1 cellular context compared by ENCODE assay signal in genomic region chr16:84813141-84813933, GRCh38.
TF ChIP-seq lines count a peak whose summit lies in the region.

No MANE protein-coding gene starts in this region.

TF ChIP-seq in K562, 482 proteins besides CTCF, POLR2A, EP300 and RAD21 (continued from another document):
- TF ChIP-seq THRB (CRISPR knock-in tag; conservative IDR thresholded peaks at IDR 0.05) (no peak), E2F6 (IDR thresholded peaks at IDR 0.05; ENCODE audit: borderline replicate concordance in 1 of 2, extremely low read depth in 1 of 2, insufficient read depth in 1 of 2, insufficient read length in 1 of 2, low read depth in 1 of 2, low read length in 1 of 2, poor library complexity in 1 of 2, severe bottlenecking in 1 of 2) (peak; percentile 52 to 88), HDGF (IDR thresholded peaks at IDR 0.05) (no peak), ILF3 (IDR thresholded peaks at IDR 0.05; ENCODE audit: borderline replicate concordance) (no peak), CBX3 (IDR thresholded peaks at IDR 0.05; ENCODE audit: borderline replicate concordance in 1 of 2, low read length in 2 of 2) (peak in 1 of 2 experiments; percentile 86; a peak in 2 of 3 replicates), KAT8 (IDR thresholded peaks at IDR 0.05; ENCODE audit: low read depth) (no peak), REST (CRISPR knock-in tag; IDR thresholded peaks at IDR 0.05; ENCODE audit: low read depth) (no peak)
- TF ChIP-seq, protein P1, sequence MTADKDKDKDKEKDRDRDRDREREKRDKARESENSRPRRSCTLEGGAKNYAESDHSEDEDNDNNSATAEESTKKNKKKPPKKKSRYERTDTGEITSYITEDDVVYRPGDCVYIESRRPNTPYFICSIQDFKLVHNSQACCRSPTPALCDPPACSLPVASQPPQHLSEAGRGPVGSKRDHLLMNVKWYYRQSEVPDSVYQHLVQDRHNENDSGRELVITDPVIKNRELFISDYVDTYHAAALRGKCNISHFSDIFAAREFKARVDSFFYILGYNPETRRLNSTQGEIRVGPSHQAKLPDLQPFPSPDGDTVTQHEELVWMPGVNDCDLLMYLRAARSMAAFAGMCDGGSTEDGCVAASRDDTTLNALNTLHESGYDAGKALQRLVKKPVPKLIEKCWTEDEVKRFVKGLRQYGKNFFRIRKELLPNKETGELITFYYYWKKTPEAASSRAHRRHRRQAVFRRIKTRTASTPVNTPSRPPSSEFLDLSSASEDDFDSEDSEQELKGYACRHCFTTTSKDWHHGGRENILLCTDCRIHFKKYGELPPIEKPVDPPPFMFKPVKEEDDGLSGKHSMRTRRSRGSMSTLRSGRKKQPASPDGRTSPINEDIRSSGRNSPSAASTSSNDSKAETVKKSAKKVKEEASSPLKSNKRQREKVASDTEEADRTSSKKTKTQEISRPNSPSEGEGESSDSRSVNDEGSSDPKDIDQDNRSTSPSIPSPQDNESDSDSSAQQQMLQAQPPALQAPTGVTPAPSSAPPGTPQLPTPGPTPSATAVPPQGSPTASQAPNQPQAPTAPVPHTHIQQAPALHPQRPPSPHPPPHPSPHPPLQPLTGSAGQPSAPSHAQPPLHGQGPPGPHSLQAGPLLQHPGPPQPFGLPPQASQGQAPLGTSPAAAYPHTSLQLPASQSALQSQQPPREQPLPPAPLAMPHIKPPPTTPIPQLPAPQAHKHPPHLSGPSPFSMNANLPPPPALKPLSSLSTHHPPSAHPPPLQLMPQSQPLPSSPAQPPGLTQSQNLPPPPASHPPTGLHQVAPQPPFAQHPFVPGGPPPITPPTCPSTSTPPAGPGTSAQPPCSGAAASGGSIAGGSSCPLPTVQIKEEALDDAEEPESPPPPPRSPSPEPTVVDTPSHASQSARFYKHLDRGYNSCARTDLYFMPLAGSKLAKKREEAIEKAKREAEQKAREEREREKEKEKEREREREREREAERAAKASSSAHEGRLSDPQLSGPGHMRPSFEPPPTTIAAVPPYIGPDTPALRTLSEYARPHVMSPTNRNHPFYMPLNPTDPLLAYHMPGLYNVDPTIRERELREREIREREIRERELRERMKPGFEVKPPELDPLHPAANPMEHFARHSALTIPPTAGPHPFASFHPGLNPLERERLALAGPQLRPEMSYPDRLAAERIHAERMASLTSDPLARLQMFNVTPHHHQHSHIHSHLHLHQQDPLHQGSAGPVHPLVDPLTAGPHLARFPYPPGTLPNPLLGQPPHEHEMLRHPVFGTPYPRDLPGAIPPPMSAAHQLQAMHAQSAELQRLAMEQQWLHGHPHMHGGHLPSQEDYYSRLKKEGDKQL (CRISPR knock-in tag; IDR thresholded peaks at IDR 0.05; ENCODE audit: borderline replicate concordance), result no peak
- TF ChIP-seq, protein P2, sequence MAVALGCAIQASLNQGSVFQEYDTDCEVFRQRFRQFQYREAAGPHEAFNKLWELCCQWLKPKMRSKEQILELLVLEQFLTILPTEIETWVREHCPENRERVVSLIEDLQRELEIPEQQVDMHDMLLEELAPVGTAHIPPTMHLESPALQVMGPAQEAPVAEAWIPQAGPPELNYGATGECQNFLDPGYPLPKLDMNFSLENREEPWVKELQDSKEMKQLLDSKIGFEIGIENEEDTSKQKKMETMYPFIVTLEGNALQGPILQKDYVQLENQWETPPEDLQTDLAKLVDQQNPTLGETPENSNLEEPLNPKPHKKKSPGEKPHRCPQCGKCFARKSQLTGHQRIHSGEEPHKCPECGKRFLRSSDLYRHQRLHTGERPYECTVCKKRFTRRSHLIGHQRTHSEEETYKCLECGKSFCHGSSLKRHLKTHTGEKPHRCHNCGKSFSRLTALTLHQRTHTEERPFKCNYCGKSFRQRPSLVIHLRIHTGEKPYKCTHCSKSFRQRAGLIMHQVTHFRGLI (CRISPR knock-in tag; IDR thresholded peaks at IDR 0.05), result no peak
